ENCODE assay signal across 1 cellular context in genomic region chr17:75976175-75976848, GRCh38.
TF ChIP-seq lines count a peak whose summit lies in the region.

No MANE protein-coding gene starts in this region.

TF ChIP-seq in HepG2, 621 proteins besides CTCF, POLR2A, EP300 and RAD21 (continued from another document and continues in another):
- no peak for TF ChIP-seq HNF1B (CRISPR knock-in tag; IDR thresholded peaks at IDR 0.05)
- no peak for TF ChIP-seq KLF9 (CRISPR knock-in tag; IDR thresholded peaks at IDR 0.05; ENCODE audit: low read depth)
- TF ChIP-seq GRHL1 (CRISPR knock-in tag; conservative IDR thresholded peaks at IDR 0.05): no peak
- no peak for TF ChIP-seq ATRX (CRISPR knock-in tag; IDR thresholded peaks at IDR 0.05; ENCODE audit: borderline replicate concordance)
- no peak for TF ChIP-seq ZNF558 (CRISPR knock-in tag; IDR thresholded peaks at IDR 0.05; ENCODE audit: borderline replicate concordance)
- peak; percentile 74; the same call in 1 of the 2 replicates for TF ChIP-seq TGIF2 (CRISPR knock-in tag; IDR thresholded peaks at IDR 0.05)
- 0 out of 2 replicates have a peak, but pooled peaks have one; percentile 82 for TF ChIP-seq ZNF816 (CRISPR knock-in tag; IDR thresholded peaks at IDR 0.05; ENCODE audit: borderline replicate concordance)
- 0 out of 2 replicates have a peak, but pooled peaks have one; percentile 37 for TF ChIP-seq HOXA3 (CRISPR knock-in tag; IDR thresholded peaks at IDR 0.05)
- TF ChIP-seq ZNF451 (CRISPR knock-in tag; IDR thresholded peaks at IDR 0.05): no peak
- TF ChIP-seq CBX5 (CRISPR knock-in tag; IDR thresholded peaks at IDR 0.05; ENCODE audit: borderline replicate concordance): no peak
- TF ChIP-seq ZNF260 (CRISPR knock-in tag; IDR thresholded peaks at IDR 0.05; ENCODE audit: borderline replicate concordance, low read depth): no peak
- TF ChIP-seq ZNF792 (CRISPR knock-in tag; IDR thresholded peaks at IDR 0.05): 0 out of 2 replicates have a peak, but pooled peaks have one; percentile 34
- TF ChIP-seq LBX2 (CRISPR knock-in tag; IDR thresholded peaks at IDR 0.05; ENCODE audit: borderline replicate concordance): no peak
- TF ChIP-seq RFX5 (IDR thresholded peaks at IDR 0.05; ENCODE audit: low read depth, low read length): no peak
- TF ChIP-seq ZNF557 (CRISPR knock-in tag; IDR thresholded peaks at IDR 0.05): no peak
- TF ChIP-seq ZNF790 (CRISPR knock-in tag; IDR thresholded peaks at IDR 0.05; ENCODE audit: borderline replicate concordance): no peak
- no peak for TF ChIP-seq KDM3A (CRISPR knock-in tag; IDR thresholded peaks at IDR 0.05; ENCODE audit: low read depth)
- TF ChIP-seq ZEB1 (IDR thresholded peaks at IDR 0.05; ENCODE audit: insufficient replicate concordance, low read depth): no peak
- TF ChIP-seq DR1 (CRISPR knock-in tag; IDR thresholded peaks at IDR 0.05): no peak
- TF ChIP-seq MBD4 (IDR thresholded peaks at IDR 0.05; ENCODE audit: borderline replicate concordance, low read length): no peak
- TF ChIP-seq SAP130 (CRISPR knock-in tag; IDR thresholded peaks at IDR 0.05; ENCODE audit: low read depth): peak; percentile 82; the same call in 1 of the 2 replicates
- TF ChIP-seq ZNF710 (CRISPR knock-in tag; IDR thresholded peaks at IDR 0.05; ENCODE audit: borderline replicate concordance): no peak
- TF ChIP-seq ZNF446 (CRISPR knock-in tag; IDR thresholded peaks at IDR 0.05): no peak
- no peak; the same call in 1 of the 2 replicates for TF ChIP-seq ZBTB3 (CRISPR knock-in tag; IDR thresholded peaks at IDR 0.05; ENCODE audit: borderline replicate concordance, low read depth)
- TF ChIP-seq ZNF772 (CRISPR knock-in tag; IDR thresholded peaks at IDR 0.05): no peak
- no peak for TF ChIP-seq MIXL1 (CRISPR knock-in tag; IDR thresholded peaks at IDR 0.05)
- no peak for TF ChIP-seq POLR2AphosphoS2 (IDR thresholded peaks at IDR 0.05; ENCODE audit: low read depth, low read length)
- no peak for TF ChIP-seq ZNF20 (CRISPR knock-in tag; IDR thresholded peaks at IDR 0.05)
- 0 out of 2 replicates have a peak, but pooled peaks have one; percentile 55 for TF ChIP-seq ZBTB34 (CRISPR knock-in tag; IDR thresholded peaks at IDR 0.05)
- TF ChIP-seq ZNF691 (CRISPR knock-in tag; IDR thresholded peaks at IDR 0.05; ENCODE audit: borderline replicate concordance, low read depth): no peak
- no peak for TF ChIP-seq GTF3A (CRISPR knock-in tag; conservative IDR thresholded peaks at IDR 0.05)
- TF ChIP-seq KDM2A (CRISPR knock-in tag; IDR thresholded peaks at IDR 0.05; ENCODE audit: borderline replicate concordance, low read depth): no peak
- peak in 1 of 2 experiments; percentile 39; a peak in 2 of 4 replicates for TF ChIP-seq ATF4 (CRISPR knock-in tag; IDR thresholded peaks at IDR 0.05)
- TF ChIP-seq ISX (CRISPR knock-in tag; conservative IDR thresholded peaks at IDR 0.05): no peak
- 0 out of 2 replicates have a peak, but pooled peaks have one; percentile 30 for TF ChIP-seq ZNF547 (CRISPR knock-in tag; IDR thresholded peaks at IDR 0.05)
- no peak; the same call in 1 of the 2 replicates for TF ChIP-seq CHD4 (IDR thresholded peaks at IDR 0.05; ENCODE audit: borderline replicate concordance, low read length)
- no peak for TF ChIP-seq DZIP1 (CRISPR knock-in tag; IDR thresholded peaks at IDR 0.05)
- 0 out of 2 replicates have a peak, but pooled peaks have one; percentile 3 for TF ChIP-seq STAG1 (CRISPR knock-in tag; IDR thresholded peaks at IDR 0.05)
- TF ChIP-seq LCORL (IDR thresholded peaks at IDR 0.05): no peak
- TF ChIP-seq LCORL (CRISPR knock-in tag; IDR thresholded peaks at IDR 0.05): no peak; the same call in 1 of the 2 replicates
- no peak for TF ChIP-seq ZNF773 (CRISPR knock-in tag; IDR thresholded peaks at IDR 0.05; ENCODE audit: borderline replicate concordance)
- TF ChIP-seq RXRA (CRISPR knock-in tag; IDR thresholded peaks at IDR 0.05): peak; percentile 41; the same call in 1 of the 2 replicates
- no peak for TF ChIP-seq ZNF274 (CRISPR knock-in tag; IDR thresholded peaks at IDR 0.05)
- TF ChIP-seq ZNF414 (CRISPR knock-in tag; IDR thresholded peaks at IDR 0.05): 0 out of 2 replicates have a peak, but pooled peaks have one; percentile 25
- no peak for TF ChIP-seq CHCHD3 (CRISPR knock-in tag; IDR thresholded peaks at IDR 0.05)
- TF ChIP-seq RORA (CRISPR knock-in tag; IDR thresholded peaks at IDR 0.05): no peak; the same call in 1 of the 2 replicates
- no peak for TF ChIP-seq MATR3 (CRISPR knock-in tag; IDR thresholded peaks at IDR 0.05)
- no peak for TF ChIP-seq YEATS2 (CRISPR knock-in tag; IDR thresholded peaks at IDR 0.05; ENCODE audit: borderline replicate concordance)
- no peak for TF ChIP-seq SMAD9 (CRISPR knock-in tag; IDR thresholded peaks at IDR 0.05)
- TF ChIP-seq ZNF530 (CRISPR knock-in tag; IDR thresholded peaks at IDR 0.05; ENCODE audit: low read depth): no peak
- TF ChIP-seq ZNF431 (CRISPR knock-in tag; IDR thresholded peaks at IDR 0.05; ENCODE audit: borderline replicate concordance, low read depth): no peak
- no peak for TF ChIP-seq MLLT10 (CRISPR knock-in tag; IDR thresholded peaks at IDR 0.05)
- TF ChIP-seq MZF1 (CRISPR knock-in tag; IDR thresholded peaks at IDR 0.05; ENCODE audit: borderline replicate concordance): no peak
- peak; percentile 20; the same call in 1 of the 3 replicates for TF ChIP-seq MXI1 (IDR thresholded peaks at IDR 0.05; ENCODE audit: borderline replicate concordance, low read depth, low read length)
- TF ChIP-seq SNAI1 (CRISPR knock-in tag; IDR thresholded peaks at IDR 0.05; ENCODE audit: borderline replicate concordance): 0 out of 2 replicates have a peak, but pooled peaks have one; percentile 22
- no peak for TF ChIP-seq ZBTB25 (CRISPR knock-in tag; IDR thresholded peaks at IDR 0.05)
- no peak for TF ChIP-seq ZNF18 (CRISPR knock-in tag; IDR thresholded peaks at IDR 0.05; ENCODE audit: insufficient replicate concordance)
- peak; percentile 77; the same call in 1 of the 2 replicates for TF ChIP-seq DNMT3B (CRISPR knock-in tag; conservative IDR thresholded peaks at IDR 0.05)
